Comparison of ENCODE assay signal across 1 cellular context in the genomic region with DNA sequence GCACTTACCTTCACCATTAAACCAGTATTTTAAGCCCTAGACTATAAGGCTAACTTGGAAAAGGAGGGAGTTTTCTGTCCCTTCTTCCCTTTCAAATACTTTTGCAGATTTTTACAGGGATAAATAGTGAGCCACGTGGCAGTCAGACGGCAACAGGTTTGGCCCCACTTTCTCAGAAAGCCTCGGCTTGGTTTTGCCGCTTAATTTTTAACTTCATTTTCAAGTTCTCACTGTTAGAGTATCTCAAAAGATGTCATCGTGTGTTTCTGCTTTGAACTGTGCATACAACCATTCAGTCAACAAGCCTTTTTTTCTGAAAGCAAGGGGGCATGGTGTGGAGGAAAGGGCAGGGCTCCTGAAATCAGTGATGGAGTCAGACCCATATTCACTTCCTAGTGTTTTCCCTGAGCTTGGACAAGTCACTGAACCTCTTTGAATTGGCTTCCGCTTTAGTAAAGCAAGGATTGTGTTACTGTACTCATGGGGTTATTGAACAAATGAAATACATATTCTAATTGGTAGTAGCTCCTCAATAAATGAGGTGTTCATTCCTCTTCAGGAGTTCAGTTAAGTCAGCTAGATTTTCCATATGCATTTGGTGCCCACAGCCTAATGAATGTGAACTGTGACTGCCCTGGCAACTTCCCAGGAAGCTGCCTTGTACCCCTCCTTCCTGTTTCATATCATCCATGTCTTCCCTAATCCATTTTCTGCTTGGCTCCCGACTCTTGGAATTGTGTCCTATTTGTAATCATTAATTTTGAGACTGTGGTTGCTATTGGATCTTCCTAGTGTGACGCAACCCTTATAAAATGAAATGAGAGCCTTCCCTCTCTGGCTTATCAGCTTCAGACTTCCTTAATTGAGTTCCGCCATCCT.
TF ChIP-seq lines count a peak whose summit lies in the region.

A gene with protein sequence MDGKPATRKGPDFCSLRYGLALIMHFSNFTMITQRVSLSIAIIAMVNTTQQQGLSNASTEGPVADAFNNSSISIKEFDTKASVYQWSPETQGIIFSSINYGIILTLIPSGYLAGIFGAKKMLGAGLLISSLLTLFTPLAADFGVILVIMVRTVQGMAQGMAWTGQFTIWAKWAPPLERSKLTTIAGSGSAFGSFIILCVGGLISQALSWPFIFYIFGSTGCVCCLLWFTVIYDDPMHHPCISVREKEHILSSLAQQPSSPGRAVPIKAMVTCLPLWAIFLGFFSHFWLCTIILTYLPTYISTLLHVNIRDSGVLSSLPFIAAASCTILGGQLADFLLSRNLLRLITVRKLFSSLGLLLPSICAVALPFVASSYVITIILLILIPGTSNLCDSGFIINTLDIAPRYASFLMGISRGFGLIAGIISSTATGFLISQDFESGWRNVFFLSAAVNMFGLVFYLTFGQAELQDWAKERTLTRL (minus strand): TSS at position 160 of the 879 bp plus-strand sequence. CDS start 4,895 bp downstream, outside the sequence.

TF ChIP-seq in IMR-90, 13 proteins besides CTCF, POLR2A, EP300 and RAD21 (continued from another document):
- TF ChIP-seq MAZ (IDR thresholded peaks at IDR 0.05; ENCODE audit: borderline replicate concordance, low read depth, low read length) (no peak), BHLHE40 (IDR thresholded peaks at IDR 0.05; ENCODE audit: low read depth, low read length) (no peak), CEBPB (IDR thresholded peaks at IDR 0.05; ENCODE audit: low read depth, low read length) (peak; percentile 39)
